In the genomic region with DNA sequence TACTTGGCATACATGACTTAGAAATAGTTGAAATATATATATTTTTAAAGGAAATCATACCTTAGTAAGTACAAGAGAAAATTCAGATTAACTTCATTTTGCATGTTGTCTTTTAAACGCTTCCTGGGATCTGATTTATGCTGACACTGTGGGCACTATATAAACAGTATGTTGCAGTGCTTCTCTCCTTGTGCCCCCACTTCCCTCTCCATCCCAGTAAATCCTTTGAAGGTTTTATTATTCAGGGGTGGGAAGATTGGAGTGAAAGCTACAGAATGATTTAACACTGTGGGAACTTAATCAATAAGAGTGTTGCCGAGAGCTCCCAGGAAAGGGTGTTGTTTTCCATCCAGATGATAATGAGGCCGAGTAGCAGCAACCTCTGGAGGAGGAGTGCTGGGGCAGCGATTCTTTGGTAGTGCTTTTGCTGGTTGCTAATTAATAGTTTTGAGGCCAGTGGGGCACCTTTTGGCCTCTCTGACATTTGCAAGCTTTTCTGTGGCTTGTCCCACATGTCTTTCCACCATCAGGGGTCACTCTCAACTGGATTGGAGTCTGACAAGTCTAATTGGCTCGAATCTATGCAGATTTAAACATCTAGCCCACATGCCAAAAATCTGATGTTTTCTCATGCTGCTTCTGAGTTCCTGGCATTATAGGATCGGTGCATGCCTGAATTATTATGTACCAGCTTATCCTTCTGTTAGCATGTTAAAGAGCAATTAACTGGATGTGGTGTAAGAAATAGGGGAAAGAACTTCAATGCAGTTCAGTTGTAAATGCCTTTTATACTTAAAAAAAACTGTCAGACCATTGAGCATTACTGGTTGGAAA, we compare ENCODE assay signal across 1 cellular context.
TF ChIP-seq lines count a peak whose summit lies in the region.

No MANE protein-coding gene starts in this region.

TF ChIP-seq in WTC11, 78 proteins besides CTCF, POLR2A, EP300 and RAD21 (continued from another document):
- TF ChIP-seq, protein P1, sequence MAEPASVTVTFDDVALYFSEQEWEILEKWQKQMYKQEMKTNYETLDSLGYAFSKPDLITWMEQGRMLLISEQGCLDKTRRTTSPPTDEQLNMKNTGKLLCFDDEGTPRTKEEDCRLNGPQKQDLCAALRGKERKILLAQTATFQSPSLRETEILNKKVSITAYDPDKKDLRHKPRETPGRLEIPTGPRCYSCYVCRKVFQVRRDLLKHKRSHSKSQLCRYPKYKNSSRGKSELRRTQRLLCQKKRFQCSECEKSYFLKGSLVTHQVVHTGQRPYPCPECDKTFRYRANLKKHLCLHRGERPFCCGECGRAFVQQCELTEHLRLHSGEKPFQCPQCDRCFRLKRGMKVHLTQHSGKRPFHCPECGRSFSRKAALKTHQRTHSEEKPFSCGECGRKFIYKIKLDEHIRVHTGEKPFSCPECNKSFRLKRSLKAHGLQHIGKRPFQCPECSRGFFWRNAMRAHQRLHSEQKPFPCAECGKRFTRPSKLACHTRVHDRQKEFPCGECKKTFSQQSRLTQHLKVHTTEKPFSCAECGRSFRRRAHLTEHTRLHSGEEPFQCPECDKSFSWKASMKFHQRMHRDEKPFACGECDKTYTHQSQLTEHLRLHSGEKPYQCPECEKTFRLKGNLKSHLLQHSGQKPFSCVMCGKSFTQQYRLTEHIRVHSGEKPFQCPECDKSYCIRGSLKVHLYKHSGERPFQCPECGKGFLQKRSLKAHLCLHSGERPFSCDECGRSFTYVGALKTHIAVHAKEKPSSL (CRISPR knock-in tag; conservative IDR thresholded peaks at IDR 0.05), result no peak
- TF ChIP-seq, protein P2, sequence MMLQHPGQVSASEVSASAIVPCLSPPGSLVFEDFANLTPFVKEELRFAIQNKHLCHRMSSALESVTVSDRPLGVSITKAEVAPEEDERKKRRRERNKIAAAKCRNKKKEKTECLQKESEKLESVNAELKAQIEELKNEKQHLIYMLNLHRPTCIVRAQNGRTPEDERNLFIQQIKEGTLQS (CRISPR knock-in tag; conservative IDR thresholded peaks at IDR 0.05), result no peak
- no peak for TF ChIP-seq ZNF416 (CRISPR knock-in tag; IDR thresholded peaks at IDR 0.05)
